In the genomic region with DNA sequence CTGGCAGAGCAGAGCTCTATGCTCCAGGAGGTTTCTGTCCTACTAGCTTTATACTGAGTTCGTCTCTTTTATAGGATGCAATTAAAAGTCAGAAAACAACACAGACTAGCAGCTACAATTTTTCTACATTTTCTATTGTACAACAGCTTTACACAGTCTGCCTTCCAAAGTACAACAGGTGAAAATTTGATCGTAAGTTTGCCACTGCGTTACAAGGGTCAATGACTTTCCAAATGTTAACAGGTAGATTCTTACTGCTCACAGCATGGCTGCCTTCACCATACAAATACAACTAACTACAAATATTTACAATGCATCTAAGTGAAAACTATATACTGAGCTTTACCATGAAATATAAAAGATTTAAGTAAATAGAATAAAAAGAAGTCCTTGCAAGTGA, we compare ENCODE assay signal across 6 cellular contexts.
"Had no signal": no experiment of that assay in that cellular context is flagged by ENCODE, and none has a peak within 500 bp of the region (broad histone marks: within the 10 kb centered on the region; RNA-seq: fewer than 3 reads in every experiment).

No MANE protein-coding gene starts in this region.

- ATAC-seq: K562 had no signal

- H3K27ac ChIP-seq: HL-60 had no signal

- H3K4me3 ChIP-seq: K562 had no signal

- DNase-seq: IMR-90, KBM-7, KG1 had no signal

- FAIRE-seq: HTR-8/SVneo, K562 had no signal
